Comparison of ENCODE assay signal across 22 cellular contexts in genomic region chr9:135827866-135828580, GRCh38.
"Had no signal": no experiment of that assay in that cellular context is flagged by ENCODE, and none has a peak within 500 bp of the region (broad histone marks: within the 10 kb centered on the region; RNA-seq: fewer than 3 reads in every experiment).

No MANE protein-coding gene starts in this region.

- ATAC-seq: heart left ventricle had no signal

- H3K27ac Mint-ChIP-seq: activated naive CD8-positive, alpha-beta T cell treated with anti-CD3 and anti-CD28 coated beads, Interleukin-2, amount 10 ng/mL, durations not matched to agents 7 days and 5 days; activated T-cell treated with anti-CD3 and anti-CD28 coated beads, Interleukin-2, amount 50 U/mL, for 24 hours; activated T-helper 2 cell treated with anti-CD3 and anti-CD28 coated beads, Interferon-gamma antibody, Interleukin-2, Interleukin-4, amounts not matched to agents 10 μg/mL and 5 μg/mL and 100 μg/mL, durations not matched to agents 14 hours and 24 hours and 36 hours; memory B cell; nephron had no signal

- DNase-seq: activated CD4-positive, alpha-beta T cell treated with anti-CD3 and anti-CD28 coated beads for 1 hour; activated CD4-positive, alpha-beta T cell treated with anti-CD3 and anti-CD28 coated beads, Interleukin-2, amount 50 U/mL, for 4 hours; activated CD8-positive, alpha-beta memory T cell treated with anti-CD3 and anti-CD28 coated beads for 24 hours; activated CD8-positive, alpha-beta memory T cell treated with anti-CD3 and anti-CD28 coated beads, Interleukin-2, amount 50 U/mL, for 4 hours; activated naive CD4-positive, alpha-beta T cell; activated naive CD8-positive, alpha-beta T cell treated with anti-CD3 and anti-CD28 coated beads, Interleukin-2, amount 10 ng/mL, durations not matched to agents 7 days and 5 days; activated T-cell treated with anti-CD3 and anti-CD28 coated beads, Interleukin-2, amount 50 U/mL, for 24 hours; amniotic stem cell; cerebellar nuclear complex; heart left ventricle; nucleus accumbens; posterior cingulate gyrus; retina; spleen; stimulated activated CD4-positive, alpha-beta T cell treated with anti-CD3 and anti-CD28 coated beads, Interleukin-4, amount 100 ng/mL, for 1 hour; stimulated activated naive CD4-positive, alpha-beta T cell; T-helper 1 cell had no signal

- H3K27me3 Mint-ChIP-seq: activated naive CD8-positive, alpha-beta T cell treated with anti-CD3 and anti-CD28 coated beads, Interleukin-2, amount 10 ng/mL, durations not matched to agents 7 days and 5 days; activated T-cell treated with anti-CD3 and anti-CD28 coated beads, Interleukin-2, amount 50 U/mL, for 24 hours; memory B cell had no signal

- H3K4me3 Mint-ChIP-seq: activated naive CD8-positive, alpha-beta T cell treated with anti-CD3 and anti-CD28 coated beads, Interleukin-2, amount 10 ng/mL, durations not matched to agents 7 days and 5 days; activated T-cell treated with anti-CD3 and anti-CD28 coated beads, Interleukin-2, amount 50 U/mL, for 24 hours; memory B cell; nephron had no signal

- H3K4me1 Mint-ChIP-seq: nephron had no signal

- H3K27ac ChIP-seq: epithelial cell of prostate, heart left ventricle, spleen, thoracic aorta had no signal
